23 cellular contexts compared by ENCODE assay signal in genomic region chrX:115378471-115378870, GRCh38.
DNase-seq lines count a peak whose midpoint lies in the region; ATAC-seq, FAIRE-seq and TF ChIP-seq lines count a peak whose summit lies in the region.
"Had no signal": no experiment of that assay in that cellular context is flagged by ENCODE, and none has a peak within 500 bp of the region (broad histone marks: within the 10 kb centered on the region; RNA-seq: fewer than 3 reads in every experiment).

No MANE protein-coding gene starts in this region.

- WGBS in A549 (ENCODE audit: missing lambda C conversion rate) = 68% methylated on average over 1 of the region's 1 CpG
- WGBS in IMR-90 (ENCODE audit: extremely low coverage in 2 of 2, insufficient read length in 1 of 2), 2 experiments = no CpG with 5 or more reads among the region's 1 CpG

- no peak overlapping the region for H3K27ac Mint-ChIP-seq in naive thymus-derived CD4-positive, alpha-beta T cell
- H3K27ac Mint-ChIP-seq: activated CD4-positive, alpha-beta T cell treated with anti-CD3 and anti-CD28 coated beads for 36 hours; CD4-positive, alpha-beta T cell; stimulated activated naive CD8-positive, alpha-beta T cell treated with anti-CD3 and anti-CD28 coated beads, Interleukin-15, amount 100 ng/mL, for 72 hours had no signal

- no peak overlapping the region for H3K23ac ChIP-seq in IMR-90 (ENCODE audit: low read depth, low read length)

- H3K9ac ChIP-seq in IMR-90 (ENCODE audit: low read depth, low read length) = no peak overlapping the region

- H2BK20ac ChIP-seq in IMR-90 (ENCODE audit: low read depth, low read length) = no peak overlapping the region

- H2BK120ac ChIP-seq in IMR-90 (ENCODE audit: low read depth, low read length) = no peak overlapping the region

- no peak overlapping the region for H4K5ac ChIP-seq in IMR-90 (ENCODE audit: low read depth, low read length)

- no peak overlapping the region for H2AFZ ChIP-seq in IMR-90 (replicated peaks; ENCODE audit: low read length, poor library complexity)

- no peak for TF ChIP-seq POLR2A in A549 (IDR thresholded peaks at IDR 0.05; ENCODE audit: low read length)
- TF ChIP-seq POLR2A in IMR-90 (IDR thresholded peaks at IDR 0.05; ENCODE audit: low read depth, low read length) = no peak

- H3K27ac ChIP-seq in A549 (no peak overlapping the region), IMR-90 (ENCODE audit: insufficient read depth, low read length) (no peak overlapping the region)
- no peak overlapping the region for H3K27ac ChIP-seq in naive thymus-derived CD4-positive, alpha-beta T cell (ENCODE audit: low read depth, low read length)
- H3K27ac ChIP-seq: dorsolateral prefrontal cortex, neutrophil, right lobe of liver, SJSA1 had no signal

- no peak for TF ChIP-seq EP300 in A549 (IDR thresholded peaks at IDR 0.05)

- H3K4me2 ChIP-seq in A549 (no peak overlapping the region), IMR-90 (ENCODE audit: low read depth, low read length) (no peak overlapping the region)

- no peak overlapping the region for H3K56ac ChIP-seq in IMR-90 (ENCODE audit: extremely low read depth, insufficient read depth, low read length)

- TF ChIP-seq RAD21 in A549 (conservative IDR thresholded peaks at IDR 0.05 in 1 of 2, IDR thresholded peaks at IDR 0.05 in 1 of 2) (peak; percentile 12 to 18; a peak in 1 of 5 replicates), IMR-90 (IDR thresholded peaks at IDR 0.05; ENCODE audit: low read length) (no peak)

- CTCF ChIA-PET in A549 (lab: Yijun Ruan, JAX) (interaction anchor here (0.9 kb wide), 1 partner anchor 29 kb away, joined by 3 read pairs; no protein-coding TSS in a partner anchor), IMR-90 (lab: Yijun Ruan, JAX) (no interaction called here)
- CTCF ChIA-PET in naive thymus-derived CD4-positive, alpha-beta T cell (lab: Charles Lee) = no interaction called here

- no peak overlapping the region for H2BK5ac ChIP-seq in IMR-90 (ENCODE audit: low read depth, low read length, poor library complexity, severe bottlenecking)

- no TSS peak for BruUV-seq in IMR-90 (replicated peaks; lab: Mats Ljungman, UMichigan)

- H3K79me1 ChIP-seq in IMR-90 (ENCODE audit: low read depth in 1 of 2, low read length in 2 of 2) = no peaks in the 10 kb centered on the region

- H3K4me3 ChIP-seq in A549 (no peak overlapping the region), IMR-90 (ENCODE audit: insufficient read depth, low read depth, low read length) (no peak overlapping the region)
- H3K4me3 ChIP-seq in naive thymus-derived CD4-positive, alpha-beta T cell (ENCODE audit: low read length) = no peak overlapping the region
- H3K4me3 ChIP-seq: dorsolateral prefrontal cortex, right lobe of liver, SJSA1 had no signal

- H3K27me3 ChIP-seq in IMR-90 (ENCODE audit: control insufficient read depth, insufficient read depth, low read length) = peaks cover 3% of the 10 kb centered on the region
- no peaks in the 10 kb centered on the region for H3K27me3 ChIP-seq in naive thymus-derived CD4-positive, alpha-beta T cell (ENCODE audit: control insufficient read depth in 2 of 2, insufficient read depth in 2 of 2, low read length in 2 of 2)
- H3K27me3 ChIP-seq: neutrophil, right lobe of liver, SJSA1 had no signal

- no peak overlapping the region for H3K4ac ChIP-seq in IMR-90 (ENCODE audit: low read depth, low read length)

- dilution Hi-C loops in IMR-90 (cut with HindIII; ENCODE audit: low sequenced_read_pairs, unreplicated experiment) = no loop called here

- no peak overlapping the region for H2AK9ac ChIP-seq in IMR-90 (replicated peaks; ENCODE audit: low read depth, low read length, poor library complexity)

- no peaks in the 10 kb centered on the region for H3K4me1 Mint-ChIP-seq in naive thymus-derived CD4-positive, alpha-beta T cell
- H3K4me1 Mint-ChIP-seq: activated CD4-positive, alpha-beta T cell treated with anti-CD3 and anti-CD28 coated beads for 36 hours; stimulated activated naive CD8-positive, alpha-beta T cell treated with anti-CD3 and anti-CD28 coated beads, Interleukin-15, amount 100 ng/mL, for 72 hours had no signal

- H2BK15ac ChIP-seq in IMR-90 (ENCODE audit: low read depth, low read length) = no peak overlapping the region

- H3K9me3 Mint-ChIP-seq in naive thymus-derived CD4-positive, alpha-beta T cell = peaks cover 0 to 1% (median 0%) of the 10 kb centered on the region in 11 donors
- H3K9me3 Mint-ChIP-seq: CD4-positive, alpha-beta T cell; stimulated activated naive CD8-positive, alpha-beta T cell treated with anti-CD3 and anti-CD28 coated beads, Interleukin-15, amount 100 ng/mL, for 72 hours had no signal

- H4K91ac ChIP-seq in IMR-90 (ENCODE audit: insufficient read depth, low read depth, low read length) = no peak overlapping the region

- H3K4me1 ChIP-seq in A549 (no peaks in the 10 kb centered on the region), IMR-90 (ENCODE audit: control insufficient read depth, insufficient read depth, low read length) (no peaks in the 10 kb centered on the region)
- H3K4me1 ChIP-seq in naive thymus-derived CD4-positive, alpha-beta T cell (ENCODE audit: control insufficient read depth in 2 of 2, insufficient read depth in 2 of 2, low read length in 2 of 2) = no peaks in the 10 kb centered on the region
- H3K4me1 ChIP-seq: right lobe of liver, SJSA1 had no signal

- no peak for ATAC-seq in A549
- ATAC-seq in IMR-90 (ENCODE audit: low read depth) = peak; percentile 44
- no peak for ATAC-seq in GM21390 (IDR thresholded peaks at IDR 0.05; ENCODE audit: unreplicated experiment)
- no peak for ATAC-seq in naive thymus-derived CD4-positive, alpha-beta T cell
- no peak for ATAC-seq in activated CD4-positive, CD25-positive, alpha-beta regulatory T cell treated with anti-CD3 and anti-CD28 coated beads, Interleukin-2, amount 50 U/mL, for 24 hours
- ATAC-seq: activated CD4-positive, alpha-beta T cell treated with anti-CD3 and anti-CD28 coated beads for 36 hours; stimulated activated naive CD8-positive, alpha-beta T cell treated with anti-CD3 and anti-CD28 coated beads, Interleukin-15, amount 100 ng/mL, for 72 hours had no signal

- 0 out of 2 replicates have a peak, but pooled peaks cover 3% of the 10 kb centered on the region for H3K9me1 ChIP-seq in IMR-90 (ENCODE audit: insufficient read depth, low read length)

- no peaks in the 10 kb centered on the region for H3K36me3 Mint-ChIP-seq in naive thymus-derived CD4-positive, alpha-beta T cell

- no peak overlapping the region for H3K4me3 Mint-ChIP-seq in naive thymus-derived CD4-positive, alpha-beta T cell
- H3K4me3 Mint-ChIP-seq: activated CD4-positive, alpha-beta T cell treated with anti-CD3 and anti-CD28 coated beads for 36 hours; CD4-positive, alpha-beta T cell; stimulated activated naive CD8-positive, alpha-beta T cell treated with anti-CD3 and anti-CD28 coated beads, Interleukin-15, amount 100 ng/mL, for 72 hours had no signal

- FAIRE-seq in A549 (lab: Jason Lieb, UNC) = peak; percentile 83
- FAIRE-seq: A204.1, GM19239 had no signal

- H3K9me3 ChIP-seq in A549 = no peaks in the 10 kb centered on the region
- no peaks in the 10 kb centered on the region for H3K9me3 ChIP-seq in IMR-90 (ENCODE audit: control insufficient read depth, insufficient read depth, low read length)
- no peaks in the 10 kb centered on the region for H3K9me3 ChIP-seq in naive thymus-derived CD4-positive, alpha-beta T cell (ENCODE audit: control insufficient read depth in 2 of 3, low read length in 3 of 3)
- H3K9me3 ChIP-seq: neutrophil, right lobe of liver, SJSA1 had no signal

- no peaks in the 10 kb centered on the region for H3K27me3 Mint-ChIP-seq in naive thymus-derived CD4-positive, alpha-beta T cell
- H3K27me3 Mint-ChIP-seq: CD4-positive, alpha-beta T cell; stimulated activated naive CD8-positive, alpha-beta T cell treated with anti-CD3 and anti-CD28 coated beads, Interleukin-15, amount 100 ng/mL, for 72 hours had no signal

- intact Hi-C loops in IMR-90 (cut with micrococcal nuclease) = no loop called here
- intact Hi-C loops in naive thymus-derived CD4-positive, alpha-beta T cell (cut with micrococcal nuclease) = no loop called here

- no peak overlapping the region for H4K8ac ChIP-seq in IMR-90 (ENCODE audit: low read depth in 2 of 2, low read length in 2 of 2)

- in situ Hi-C loops in IMR-90 (cut with MboI; ENCODE audit: low sequenced_read_pairs) = no loop called here

- no peak for TF ChIP-seq CTCF in A549 (IDR thresholded peaks at IDR 0.05)
- no peak for TF ChIP-seq CTCF in IMR-90 (conservative IDR thresholded peaks at IDR 0.05; ENCODE audit: low read depth, low read length)

- POLR2A ChIA-PET in A549 (lab: Yijun Ruan, JAX) = no interaction called here
- POLR2A ChIA-PET in IMR-90 (lab: Charles Lee; ENCODE audit: unreplicated experiment) = no interaction called here
- POLR2A ChIA-PET in naive thymus-derived CD4-positive, alpha-beta T cell (lab: Charles Lee) = no interaction called here

- H2AK5ac ChIP-seq in IMR-90 (ENCODE audit: low read depth, low read length) = no peak overlapping the region

- no peak overlapping the region for H3K18ac ChIP-seq in IMR-90 (ENCODE audit: low read depth, low read length)

- H4K20me1 ChIP-seq in IMR-90 (ENCODE audit: insufficient read depth, low read length) = no peaks in the 10 kb centered on the region

- no peaks in the 10 kb centered on the region for H3K36me3 ChIP-seq in IMR-90 (ENCODE audit: control insufficient read depth, insufficient read depth, low read length)
- no peaks in the 10 kb centered on the region for H3K36me3 ChIP-seq in naive thymus-derived CD4-positive, alpha-beta T cell (ENCODE audit: control insufficient read depth in 2 of 3, insufficient read depth in 3 of 3, low read length in 3 of 3)
- H3K36me3 ChIP-seq: neutrophil, right lobe of liver, SJSA1 had no signal

- peak in 1 of 2 experiments; percentile 22 for DNase-seq in A549 (ENCODE audit: low read depth in 1 of 2, low spot score in 1 of 2)
- DNase-seq in IMR-90 = peak; percentile 48
- peak; percentile 29 for DNase-seq in astrocyte of the hippocampus (ENCODE audit: low read depth, low spot score)
- DNase-seq in fibroblast of the conjunctiva (ENCODE audit: low read depth) = peak; percentile 27
- DNase-seq in ecto neural progenitor cell (ENCODE audit: low spot score) = no peak
- no peak for DNase-seq in naive thymus-derived CD4-positive, alpha-beta T cell
- DNase-seq: activated CD4-positive, alpha-beta T cell treated with anti-CD3 and anti-CD28 coated beads for 36 hours; aorta; CD4-positive, alpha-beta T cell; DMS53; dorsolateral prefrontal cortex; foreskin melanocyte; NCI-H1092; NCI-H69; right lobe of liver; stimulated activated naive CD8-positive, alpha-beta T cell treated with anti-CD3 and anti-CD28 coated beads, Interleukin-15, amount 100 ng/mL, for 72 hours; T-helper 9 cell had no signal

- no peak overlapping the region for H3K14ac ChIP-seq in IMR-90 (replicated peaks; ENCODE audit: low read depth, low read length)

TF ChIP-seq in A549, 52 proteins besides CTCF, POLR2A, EP300 and RAD21 (continues in another document):
- no peak for TF ChIP-seq FOXS1 (CRISPR knock-in tag; IDR thresholded peaks at IDR 0.05)

Comparison
In these comparisons a context has a peak if more than half of its experiments do, and no peak if none do; other contexts are left out.
1. DNase-seq: peak in IMR-90 (single experiment), astrocyte of the hippocampus (single experiment) and fibroblast of the conjunctiva (single experiment); none in ecto neural progenitor cell (single experiment) and naive thymus-derived CD4-positive, alpha-beta T cell (0 of 9).